ENCODE assay signal across 17 cellular contexts in genomic region chr4:83605744-83606172, GRCh38.
DNase-seq lines count a peak whose midpoint lies in the region; ATAC-seq and TF ChIP-seq lines count a peak whose summit lies in the region.
"Had no signal": no experiment of that assay in that cellular context is flagged by ENCODE, and none has a peak within 500 bp of the region (broad histone marks: within the 10 kb centered on the region; RNA-seq: fewer than 3 reads in every experiment).

No MANE protein-coding gene starts in this region.

- H3K9me3 Mint-ChIP-seq in nephron progenitor cell, result peaks cover 7% of the 10 kb centered on the region
- peaks cover 0 to 3% of the 10 kb centered on the region in 2 donors for H3K9me3 Mint-ChIP-seq in stimulated activated naive B cell treated with anti-CD40 and anti-IgM and Interleukin-4, amounts not matched to agents 10 μg/mL and 1 μg/mL and 100 μg/mL, for 72 hours
- no peaks in the 10 kb centered on the region for H3K9me3 Mint-ChIP-seq in natural killer cell
- H3K9me3 Mint-ChIP-seq: natural killer cell treated with Interleukin-12 subunit alpha and Interleukin-12 subunit beta and Interleukin-15 and Interleukin-18, amount 100 ng/mL, for 72 hours; stimulated activated effector memory CD8-positive, alpha-beta T cell treated with anti-CD3 and anti-CD28 coated beads, Interleukin-12 subunit alpha, Interleukin-12 subunit beta, amount 100 ng/mL, for 72 hours had no signal

- no peak overlapping the region for H3K4me2 ChIP-seq in mesenchymal stem cell (ENCODE audit: low read length, poor library complexity, severe bottlenecking)

- H3K27me3 ChIP-seq in adipocyte (replicated peaks; ENCODE audit: control insufficient read depth, insufficient read depth, low read length), result no peaks in the 10 kb centered on the region
- H3K27me3 ChIP-seq in mesenchymal stem cell (ENCODE audit: control insufficient read depth in 1 of 2, insufficient read depth in 1 of 2, low read length in 2 of 2), result no peaks in the 10 kb centered on the region
- H3K27me3 ChIP-seq: BLaER1 treated with 17β-estradiol and CSF1 and Interleukin-3, amounts not matched to agents 10 nM and 100 nM had no signal

- H3K79me1 ChIP-seq in mesenchymal stem cell (replicated peaks; ENCODE audit: low read length, poor library complexity, severe bottlenecking), result no peaks in the 10 kb centered on the region

- no peak overlapping the region for H2AK5ac ChIP-seq in mesenchymal stem cell (ENCODE audit: low read length, severe bottlenecking)

- H4K8ac ChIP-seq in mesenchymal stem cell (ENCODE audit: low read length), result no peak overlapping the region

- no peak overlapping the region for H3K14ac ChIP-seq in mesenchymal stem cell (ENCODE audit: low read length in 2 of 2)

- no peak overlapping the region for H3K9ac ChIP-seq in adipocyte (ENCODE audit: low read length)
- no peak overlapping the region for H3K9ac ChIP-seq in mesenchymal stem cell (ENCODE audit: low read length)
- H3K9ac ChIP-seq: BLaER1 treated with 17β-estradiol and CSF1 and Interleukin-3, amounts not matched to agents 10 nM and 100 nM had no signal

- H3K4me3 ChIP-seq in adipocyte (ENCODE audit: low read length), result no peak overlapping the region
- H3K4me3 ChIP-seq in mesenchymal stem cell (ENCODE audit: insufficient read depth in 1 of 2, low read depth in 1 of 2, low read length in 2 of 2), result no peak overlapping the region
- H3K4me3 ChIP-seq: BLaER1 treated with 17β-estradiol and CSF1 and Interleukin-3, amounts not matched to agents 10 nM and 100 nM; HAP-1 had no signal

- DNase-seq in adipocyte (ENCODE audit: low read depth), result peak; percentile 73
- no peak for DNase-seq in nephron progenitor cell
- no peak for DNase-seq in stimulated activated naive B cell treated with anti-CD40 and anti-IgM and Interleukin-4, amounts not matched to agents 10 μg/mL and 1 μg/mL and 100 μg/mL, for 72 hours
- DNase-seq in natural killer cell, result no peak
- DNase-seq in mesenchymal stem cell, result no peak
- DNase-seq in LoVo (ENCODE audit: low spot score), result no peak
- DNase-seq: IMR-90; NCI-H1048; stimulated activated CD4-positive, alpha-beta T cell treated with anti-CD3 and anti-CD28 coated beads, Interleukin-4, amount 100 ng/mL, for 4 hours had no signal

- H3K27ac Mint-ChIP-seq in nephron progenitor cell (peak overlapping the region; percentile 94), natural killer cell (no peak overlapping the region)
- no peak overlapping the region for H3K27ac Mint-ChIP-seq in stimulated activated naive B cell treated with anti-CD40 and anti-IgM and Interleukin-4, amounts not matched to agents 10 μg/mL and 1 μg/mL and 100 μg/mL, for 72 hours
- H3K27ac Mint-ChIP-seq: activated naive CD4-positive, alpha-beta T cell treated with anti-CD3 and anti-CD28 coated beads, Interleukin-2, amount 50 U/mL, for 24 hours; natural killer cell treated with Interleukin-12 subunit alpha and Interleukin-12 subunit beta and Interleukin-15 and Interleukin-18, amount 100 ng/mL, for 72 hours; stimulated activated effector memory CD8-positive, alpha-beta T cell treated with anti-CD3 and anti-CD28 coated beads, Interleukin-12 subunit alpha, Interleukin-12 subunit beta, amount 100 ng/mL, for 72 hours had no signal

- H2BK15ac ChIP-seq in mesenchymal stem cell (ENCODE audit: low read depth, poor library complexity, severe bottlenecking), result no peak overlapping the region

- H2BK12ac ChIP-seq in mesenchymal stem cell (ENCODE audit: low read length in 2 of 2), result no peak overlapping the region

- no peak overlapping the region for H3K27ac ChIP-seq in mesenchymal stem cell (ENCODE audit: low read length, poor library complexity, severe bottlenecking)

- H2AFZ ChIP-seq in mesenchymal stem cell (ENCODE audit: low read depth, low read length), result no peak overlapping the region

- no peak overlapping the region for H3K23ac ChIP-seq in mesenchymal stem cell (ENCODE audit: low read length in 2 of 2)

- H3K4me3 Mint-ChIP-seq in nephron progenitor cell (peak overlapping the region; percentile 34), natural killer cell (no peak overlapping the region)
- H3K4me3 Mint-ChIP-seq in stimulated activated naive B cell treated with anti-CD40 and anti-IgM and Interleukin-4, amounts not matched to agents 10 μg/mL and 1 μg/mL and 100 μg/mL, for 72 hours, result no peak overlapping the region
- H3K4me3 Mint-ChIP-seq: activated naive CD4-positive, alpha-beta T cell treated with anti-CD3 and anti-CD28 coated beads, Interleukin-2, amount 50 U/mL, for 24 hours; natural killer cell treated with Interleukin-12 subunit alpha and Interleukin-12 subunit beta and Interleukin-15 and Interleukin-18, amount 100 ng/mL, for 72 hours; stimulated activated effector memory CD8-positive, alpha-beta T cell treated with anti-CD3 and anti-CD28 coated beads, Interleukin-12 subunit alpha, Interleukin-12 subunit beta, amount 100 ng/mL, for 72 hours had no signal

- 90% methylated on average over 2 of the region's 3 CpGs for WGBS in mesenchymal stem cell

- ATAC-seq in GM18868 (IDR thresholded peaks at IDR 0.05; ENCODE audit: unreplicated experiment) (peak; percentile 76), HG02870 (IDR thresholded peaks at IDR 0.05; ENCODE audit: unreplicated experiment) (peak; percentile 64), natural killer cell (no peak)
- no peak for ATAC-seq in stimulated activated naive B cell treated with anti-CD40 and anti-IgM and Interleukin-4, amounts not matched to agents 10 μg/mL and 1 μg/mL and 100 μg/mL, for 72 hours (replicated peaks)
- ATAC-seq: natural killer cell treated with Interleukin-12 subunit alpha and Interleukin-12 subunit beta and Interleukin-15 and Interleukin-18, amount 100 ng/mL, for 72 hours; sciatic nerve; stimulated activated effector memory CD8-positive, alpha-beta T cell treated with anti-CD3 and anti-CD28 coated beads, Interleukin-12 subunit alpha, Interleukin-12 subunit beta, amount 100 ng/mL, for 72 hours had no signal

- H3K4me1 ChIP-seq in adipocyte (ENCODE audit: control insufficient read depth, insufficient read depth, low read length) (peaks cover 11% of the 10 kb centered on the region), mesenchymal stem cell (ENCODE audit: control insufficient read depth, insufficient read depth, low read depth, low read length) (peaks cover 6% of the 10 kb centered on the region)

- no peak overlapping the region for H3K18ac ChIP-seq in mesenchymal stem cell (ENCODE audit: low read depth in 1 of 2, low read length in 2 of 2)

- peaks cover 7% of the 10 kb centered on the region for H3K9me3 ChIP-seq in adipocyte (ENCODE audit: control insufficient read depth, low read length)
- H3K9me3 ChIP-seq in mesenchymal stem cell (ENCODE audit: control insufficient read depth, low read length), result peaks cover 8% of the 10 kb centered on the region
- H3K9me3 ChIP-seq: HAP-1 had no signal

- no peaks in the 10 kb centered on the region for H3K36me3 ChIP-seq in adipocyte (ENCODE audit: control insufficient read depth, insufficient read depth, low read length, severe bottlenecking)
- H3K36me3 ChIP-seq in mesenchymal stem cell (ENCODE audit: control insufficient read depth in 1 of 2, insufficient read depth in 2 of 2, low read depth in 1 of 2, low read length in 2 of 2), result peaks cover 0 to 32% of the 10 kb centered on the region in 2 experiments

- peaks cover 2% of the 10 kb centered on the region for H3K36me3 Mint-ChIP-seq in nephron progenitor cell (ENCODE audit: low read depth)
- H3K36me3 Mint-ChIP-seq in stimulated activated naive B cell treated with anti-CD40 and anti-IgM and Interleukin-4, amounts not matched to agents 10 μg/mL and 1 μg/mL and 100 μg/mL, for 72 hours, result no peaks in the 10 kb centered on the region
- H3K36me3 Mint-ChIP-seq in natural killer cell, result peaks cover 3% of the 10 kb centered on the region
- H3K36me3 Mint-ChIP-seq: activated naive CD4-positive, alpha-beta T cell treated with anti-CD3 and anti-CD28 coated beads, Interleukin-2, amount 50 U/mL, for 24 hours; stimulated activated effector memory CD8-positive, alpha-beta T cell treated with anti-CD3 and anti-CD28 coated beads, Interleukin-12 subunit alpha, Interleukin-12 subunit beta, amount 100 ng/mL, for 72 hours had no signal

- no peak overlapping the region for H2BK120ac ChIP-seq in mesenchymal stem cell (ENCODE audit: low read depth, low read length)

- H3K27me3 Mint-ChIP-seq in nephron progenitor cell (ENCODE audit: low read depth, poor library complexity) (peaks cover 5% of the 10 kb centered on the region), natural killer cell (ENCODE audit: low read depth in 2 of 2) (peaks cover 7 to 11% of the 10 kb centered on the region in 2 donors)
- no peaks in the 10 kb centered on the region for H3K27me3 Mint-ChIP-seq in stimulated activated naive B cell treated with anti-CD40 and anti-IgM and Interleukin-4, amounts not matched to agents 10 μg/mL and 1 μg/mL and 100 μg/mL, for 72 hours
- H3K27me3 Mint-ChIP-seq: activated naive CD4-positive, alpha-beta T cell treated with anti-CD3 and anti-CD28 coated beads, Interleukin-2, amount 50 U/mL, for 24 hours had no signal

- TF ChIP-seq CTCF in nephron progenitor cell (IDR thresholded peaks at IDR 0.05) (no peak), natural killer cell (IDR thresholded peaks at IDR 0.05) (no peak)

- no peak overlapping the region for H3K4ac ChIP-seq in mesenchymal stem cell (ENCODE audit: low read depth in 1 of 2, low read length in 2 of 2)

- H3K4me1 Mint-ChIP-seq in nephron progenitor cell (peaks cover 42% of the 10 kb centered on the region), natural killer cell (no peaks in the 10 kb centered on the region)
- H3K4me1 Mint-ChIP-seq in stimulated activated naive B cell treated with anti-CD40 and anti-IgM and Interleukin-4, amounts not matched to agents 10 μg/mL and 1 μg/mL and 100 μg/mL, for 72 hours, result no peaks in the 10 kb centered on the region
- H3K4me1 Mint-ChIP-seq: activated naive CD4-positive, alpha-beta T cell treated with anti-CD3 and anti-CD28 coated beads, Interleukin-2, amount 50 U/mL, for 24 hours; stimulated activated effector memory CD8-positive, alpha-beta T cell treated with anti-CD3 and anti-CD28 coated beads, Interleukin-12 subunit alpha, Interleukin-12 subunit beta, amount 100 ng/mL, for 72 hours had no signal

- H4K91ac ChIP-seq in mesenchymal stem cell (ENCODE audit: low read length), result no peak overlapping the region

- intact Hi-C loops in natural killer cell (cut with micrococcal nuclease), result no loop called here

- H2BK5ac ChIP-seq in mesenchymal stem cell (ENCODE audit: low read depth, low read length, poor library complexity, severe bottlenecking), result no peak overlapping the region

Comparison
In these comparisons a context has a peak if more than half of its experiments do, and no peak if none do; other contexts are left out.
1. ATAC-seq: peak in GM18868 (single experiment) and HG02870 (single experiment); none in stimulated activated naive B cell treated with anti-CD40 and anti-IgM and Interleukin-4, amounts not matched to agents 10 μg/mL and 1 μg/mL and 100 μg/mL, for 72 hours (0 of 2) and natural killer cell (0 of 3).